ENCODE assay signal across 17 cellular contexts in genomic region chr10:33001908-33002492, GRCh38.
"Had no signal": no experiment of that assay in that cellular context is flagged by ENCODE, and none has a peak within 500 bp of the region (broad histone marks: within the 10 kb centered on the region; RNA-seq: fewer than 3 reads in every experiment).

No MANE protein-coding gene starts in this region.

- H3K36me3 ChIP-seq: colonic mucosa, esophagus muscularis mucosa, tibial artery had no signal

- H3K9me3 ChIP-seq: colonic mucosa, esophagus muscularis mucosa, tibial artery had no signal

- H3K9me3 Mint-ChIP-seq: activated naive CD4-positive, alpha-beta T cell treated with anti-CD3 and anti-CD28 coated beads, Interleukin-2, amount 50 U/mL, for 72 hours had no signal

- H3K4me3 Mint-ChIP-seq: activated B cell treated with CpG ODN at 0.5 μM for 24 hours; activated CD8-positive, alpha-beta T cell treated with anti-CD3 and anti-CD28 coated beads for 36 hours; naive thymus-derived CD8-positive, alpha-beta T cell; T-helper 17 cell had no signal

- H3K4me3 ChIP-seq: colonic mucosa, esophagus muscularis mucosa, tibial artery had no signal

- H3K27me3 Mint-ChIP-seq: activated B cell treated with CpG ODN at 0.5 μM for 24 hours; naive thymus-derived CD8-positive, alpha-beta T cell; T-helper 17 cell had no signal

- H3K9ac ChIP-seq: parathyroid adenoma had no signal

- DNase-seq: activated B cell treated with CpG ODN at 0.5 μM for 24 hours; activated CD4-positive, alpha-beta T cell treated with anti-CD3 and anti-CD28 coated beads for 48 hours; activated CD8-positive, alpha-beta T cell treated with anti-CD3 and anti-CD28 coated beads for 36 hours; activated gamma-delta T cell; activated T-cell treated with anti-CD3 and anti-CD28 coated beads, Interleukin-2, amount 50 U/mL, for 48 hours; amniotic stem cell; colonic mucosa; head of caudate nucleus; mammary epithelial cell; naive thymus-derived CD8-positive, alpha-beta T cell; stimulated activated CD4-positive, alpha-beta T cell treated with anti-CD3 and anti-CD28 coated beads, Interleukin-12 subunit alpha, Interleukin-12 subunit beta, amount 100 ng/mL, for 4 hours; stimulated activated CD4-positive, alpha-beta T cell treated with anti-CD3 and anti-CD28 coated beads, Interleukin-2, amount 100 ng/mL, for 24 hours; T-helper 17 cell; tibial artery had no signal

- H3K36me3 Mint-ChIP-seq: activated naive CD4-positive, alpha-beta T cell treated with anti-CD3 and anti-CD28 coated beads, Interleukin-2, amount 50 U/mL, for 72 hours had no signal

- H3K27ac Mint-ChIP-seq: activated CD8-positive, alpha-beta T cell treated with anti-CD3 and anti-CD28 coated beads for 36 hours; activated naive CD4-positive, alpha-beta T cell treated with anti-CD3 and anti-CD28 coated beads, Interleukin-2, amount 50 U/mL, for 72 hours; T-helper 17 cell had no signal

- H3K4me1 ChIP-seq: colonic mucosa had no signal

- ATAC-seq: activated CD8-positive, alpha-beta T cell treated with anti-CD3 and anti-CD28 coated beads for 36 hours; activated naive CD4-positive, alpha-beta T cell treated with anti-CD3 and anti-CD28 coated beads, Interleukin-2, amount 50 U/mL, for 72 hours; naive thymus-derived CD8-positive, alpha-beta T cell; T-helper 17 cell had no signal

- H3K27me3 ChIP-seq: colonic mucosa, esophagus muscularis mucosa, tibial artery had no signal
